In genomic region chr2:222950886-222951285, GRCh38 we compare ENCODE assay signal across 1 cellular context.
TF ChIP-seq lines count a peak whose summit lies in the region.

No MANE protein-coding gene starts in this region.

TF ChIP-seq in SK-N-SH, 30 proteins besides CTCF, POLR2A, EP300 and RAD21 (continued from another document):
- TF ChIP-seq USF2 (IDR thresholded peaks at IDR 0.05; ENCODE audit: borderline replicate concordance, low read depth, low read length) (no peak), PBX3 (IDR thresholded peaks at IDR 0.05) (peak; percentile 98), RFX5 (IDR thresholded peaks at IDR 0.05; ENCODE audit: low read length) (no peak)
TF ChIP-seq in SK-N-SH: peak in this region for 15.
